ENCODE assay signal across 23 cellular contexts in genomic region chr15:66462630-66463029, GRCh38. TPM values are rescaled to one million over a fixed set of nuclear protein-coding genes. Genes with fewer than 3 reads are reported as not detected.
DNase-seq lines count a peak whose midpoint lies in the region; ATAC-seq and TF ChIP-seq lines count a peak whose summit lies in the region.
"Had no signal": no experiment of that assay in that cellular context is flagged by ENCODE, and none has a peak within 500 bp of the region (broad histone marks: within the 10 kb centered on the region; RNA-seq: fewer than 3 reads in every experiment).

No MANE protein-coding gene starts in this region.

- H3K27me3 Mint-ChIP-seq in progenitor cell of endocrine pancreas: no peaks in the 10 kb centered on the region
- H3K27me3 Mint-ChIP-seq in CD4-positive, alpha-beta memory T cell: no peaks in the 10 kb centered on the region
- H3K27me3 Mint-ChIP-seq: B cell; naive thymus-derived CD4-positive, alpha-beta T cell had no signal

- H3K27me3 ChIP-seq in HUES6 (ENCODE audit: control insufficient read depth, insufficient read depth, low read length): no peaks in the 10 kb centered on the region
- no peaks in the 10 kb centered on the region for H3K27me3 ChIP-seq in foreskin keratinocyte
- H3K27me3 ChIP-seq in CD4-positive, alpha-beta memory T cell (ENCODE audit: insufficient read depth, low read length): no peaks in the 10 kb centered on the region
- no peaks in the 10 kb centered on the region for H3K27me3 ChIP-seq in adrenal gland
- H3K27me3 ChIP-seq: brain microvascular endothelial cell, pancreas, thyroid gland had no signal

- DNase-seq in DMS53 (lab: John Stamatoyannopoulos, UW): peak; percentile 4
- DNase-seq in DMS53 treated with DMSO at 0.1 percent for 48 hours (lab: John Stamatoyannopoulos, UW; ENCODE audit: unreplicated experiment): no peak
- no peak for DNase-seq in foreskin keratinocyte
- DNase-seq in progenitor cell of endocrine pancreas (ENCODE audit: low spot score, unreplicated experiment): no peak
- no peak for DNase-seq in CD4-positive, alpha-beta memory T cell
- no peak for DNase-seq in COR-L47 (lab: John Stamatoyannopoulos, UW)
- DNase-seq in adrenal gland: no peak
- DNase-seq: activated CD4-positive, alpha-beta T cell treated with anti-CD3 and anti-CD28 coated beads for 48 hours; activated CD8-positive, alpha-beta memory T cell treated with anti-CD3 and anti-CD28 coated beads, Interleukin-2, amount 50 U/mL, for 4 hours; activated effector memory CD4-positive, alpha-beta T cell treated with Interleukin-2 at 50 U/mL for 16 hours; brain microvascular endothelial cell; cortex of kidney; naive thymus-derived CD4-positive, alpha-beta T cell; NCI-H1436; pancreas; SHP77 treated with DMSO at 0.1 percent for 48 hours; stimulated activated CD4-positive, alpha-beta T cell treated with anti-CD3 and anti-CD28 coated beads, Interleukin-1b, Interleukin-23, amount 100 ng/mL, for 48 hours; stimulated activated naive CD4-positive, alpha-beta T cell treated with Interleukin-2 at 50 U/mL for 16 hours; thyroid gland had no signal

- H3K36me3 Mint-ChIP-seq in progenitor cell of endocrine pancreas (ENCODE audit: insufficient read depth): peaks cover 25% of the 10 kb centered on the region
- H3K36me3 Mint-ChIP-seq in CD4-positive, alpha-beta memory T cell: peaks cover 8 to 24% of the 10 kb centered on the region in 2 donors

- POLR2A ChIA-PET in CD4-positive, alpha-beta memory T cell (lab: Charles Lee; ENCODE audit: partially characterized antibody): interaction anchor here (1.1 kb wide), 1 partner anchor 76 kb away, joined by 3 read pairs; the partner anchor contains the start of gene MAP2K1

- peaks cover 7% of the 10 kb centered on the region for H3K4me1 Mint-ChIP-seq in progenitor cell of endocrine pancreas (ENCODE audit: low read depth)
- peaks cover 9 to 24% (median 14%) of the 10 kb centered on the region in 4 donors for H3K4me1 Mint-ChIP-seq in CD4-positive, alpha-beta memory T cell

- no peak overlapping the region for H3K9ac ChIP-seq in HUES6 (ENCODE audit: low read length)

- no peak for ATAC-seq in foreskin keratinocyte
- ATAC-seq: naive thymus-derived CD4-positive, alpha-beta T cell had no signal

- no peak overlapping the region for H3K4me3 Mint-ChIP-seq in progenitor cell of endocrine pancreas (ENCODE audit: low read depth)
- no peak overlapping the region for H3K4me3 Mint-ChIP-seq in CD4-positive, alpha-beta memory T cell
- H3K4me3 Mint-ChIP-seq: B cell; naive thymus-derived CD4-positive, alpha-beta T cell had no signal

- CTCF ChIA-PET in CD4-positive, alpha-beta memory T cell (lab: Charles Lee; ENCODE audit: partially characterized antibody): no interaction called here

- TF ChIP-seq CTCF in foreskin keratinocyte (conservative IDR thresholded peaks at IDR 0.05): no peak
- no peak for TF ChIP-seq CTCF in progenitor cell of endocrine pancreas (IDR thresholded peaks at IDR 0.05; ENCODE audit: unreplicated experiment)
- TF ChIP-seq CTCF in adrenal gland (IDR thresholded peaks at IDR 0.05): no peak

- peak overlapping the region; percentile 45 for H3K27ac Mint-ChIP-seq in progenitor cell of endocrine pancreas
- peak overlapping the region in 3 of 7 donors; percentile 48 to 63 (median 59) for H3K27ac Mint-ChIP-seq in CD4-positive, alpha-beta memory T cell

- H3K9me3 Mint-ChIP-seq in progenitor cell of endocrine pancreas (ENCODE audit: low read depth): no peaks in the 10 kb centered on the region
- no peaks in the 10 kb centered on the region for H3K9me3 Mint-ChIP-seq in CD4-positive, alpha-beta memory T cell
- H3K9me3 Mint-ChIP-seq: naive thymus-derived CD4-positive, alpha-beta T cell had no signal

- H3K27ac ChIP-seq in HUES6 (ENCODE audit: low read depth, low read length) (peak overlapping the region; percentile 1; the same call in 1 of the 2 replicates), foreskin keratinocyte (peak overlapping the region; percentile 62), adrenal gland (no peak overlapping the region)
- no peak overlapping the region for H3K27ac ChIP-seq in CD4-positive, alpha-beta memory T cell (ENCODE audit: low read depth, low read length)
- H3K27ac ChIP-seq: 22Rv1, brain microvascular endothelial cell, pancreas, thyroid gland had no signal

- H3K4me1 ChIP-seq in HUES6 (ENCODE audit: control insufficient read depth, insufficient read depth, low read length) (peaks cover 22% of the 10 kb centered on the region), foreskin keratinocyte (peaks cover 27% of the 10 kb centered on the region), adrenal gland (replicated peaks in 1 of 2) (no peaks in the 10 kb centered on the region)
- no peaks in the 10 kb centered on the region for H3K4me1 ChIP-seq in CD4-positive, alpha-beta memory T cell (ENCODE audit: insufficient read depth, low read length)
- H3K4me1 ChIP-seq: pancreas, thyroid gland had no signal

- H3K9me3 ChIP-seq in HUES6 (ENCODE audit: control insufficient read depth, insufficient read depth, low read depth, low read length) (0 out of 2 replicates have a peak, but pooled peaks cover 14% of the 10 kb centered on the region), adrenal gland (replicated peaks in 1 of 3) (no peaks in the 10 kb centered on the region)
- no peaks in the 10 kb centered on the region for H3K9me3 ChIP-seq in CD4-positive, alpha-beta memory T cell (ENCODE audit: control insufficient read depth in 1 of 2, low read length in 2 of 2)
- H3K9me3 ChIP-seq: pancreas, thyroid gland had no signal

- 78 to 91% (median 82%) methylated on average over 4 of the region's 4 CpGs for WGBS in adrenal gland, 4 donors

- intact Hi-C loops in CD4-positive, alpha-beta memory T cell (cut with micrococcal nuclease): no loop called here
- intact Hi-C loops in adrenal gland (cut with DNase I): no loop called here

- H3K4me3 ChIP-seq in HUES6 (ENCODE audit: low read depth, low read length) (no peak overlapping the region), adrenal gland (no peak overlapping the region)
- no peak overlapping the region for H3K4me3 ChIP-seq in CD4-positive, alpha-beta memory T cell (ENCODE audit: low read length in 2 of 2)
- H3K4me3 ChIP-seq: lung, pancreas, thyroid gland had no signal

- no peak for TF ChIP-seq POLR2A in adrenal gland (IDR thresholded peaks at IDR 0.05)

- H3K36me3 ChIP-seq in HUES6 (ENCODE audit: control insufficient read depth, insufficient read depth, low read length): peaks cover 9% of the 10 kb centered on the region
- no peaks in the 10 kb centered on the region for H3K36me3 ChIP-seq in CD4-positive, alpha-beta memory T cell (ENCODE audit: insufficient read depth, low read length)
- no peaks in the 10 kb centered on the region for H3K36me3 ChIP-seq in adrenal gland (replicated peaks in 1 of 2)
- H3K36me3 ChIP-seq: brain microvascular endothelial cell, pancreas, thyroid gland had no signal

RNA-seq across cellular contexts. Expression of gene SNAPC5, which starts 34.9 kb away (rescaled TPM):
- total RNA-seq in foreskin keratinocyte: 14.2 and 18.0 TPM in 2 replicates
- 16.2 and 17.9 TPM in 2 replicates for polyA plus RNA-seq in foreskin keratinocyte
- total RNA-seq in progenitor cell of endocrine pancreas: 25.2 and 25.9 TPM in 2 replicates
- 10 to 100 TPM; 32.5 to 36.6 TPM for total RNA-seq in CD4-positive, alpha-beta memory T cell
- polyA plus RNA-seq in CD4-positive, alpha-beta memory T cell: 10 to 100 TPM; 58.2 to 76.1 TPM
- total RNA-seq in adrenal gland: 10 to 100 TPM; 24.4 to 37.0 (median 30.1) TPM
- 10 to 100 TPM; 40.0 to 47.0 (median 42.0) TPM for polyA plus RNA-seq in adrenal gland

RNA-seq across cellular contexts. Expression of gene RPL4, which starts 42.0 kb away (rescaled TPM):
- total RNA-seq in foreskin keratinocyte (3,686 and 3,829 TPM in 2 replicates), progenitor cell of endocrine pancreas (2,572 and 2,630 TPM in 2 replicates), adrenal gland (1,000 to 10,000 TPM; 1,447 to 3,854 (median 2,056) TPM)
- polyA plus RNA-seq in foreskin keratinocyte (2,590 and 2,857 TPM in 2 replicates), adrenal gland (1,000 to 10,000 TPM; 2,371 to 3,619 (median 2,744) TPM)
- 1,000 to 10,000 TPM; 3,820 to 4,004 TPM for total RNA-seq in CD4-positive, alpha-beta memory T cell
- 1,000 to 10,000 TPM; 1,070 to 1,459 TPM for polyA plus RNA-seq in CD4-positive, alpha-beta memory T cell

RNA-seq across cellular contexts. Expression of gene ZWILCH, which starts 42.5 kb away (rescaled TPM):
- total RNA-seq in foreskin keratinocyte: 34.3 and 36.7 TPM in 2 replicates
- polyA plus RNA-seq in foreskin keratinocyte: 14.5 and 20.0 TPM in 2 replicates
- total RNA-seq in progenitor cell of endocrine pancreas: 22.5 and 23.3 TPM in 2 replicates
- 1 to 10 TPM; 5.1 to 6.5 TPM for total RNA-seq in CD4-positive, alpha-beta memory T cell
- polyA plus RNA-seq in CD4-positive, alpha-beta memory T cell: 1 to 10 TPM; 6.2 to 7.2 TPM
- 1 to 10 TPM; 1.1 to 6.1 (median 3.8) TPM for total RNA-seq in adrenal gland
- 1 to 10 TPM; 2.5 to 5.4 (median 2.7) TPM for polyA plus RNA-seq in adrenal gland

Comparison
In these comparisons a context has a peak if more than half of its experiments do, and no peak if none do; other contexts are left out.
1. H3K27ac ChIP-seq: peak in HUES6 (single experiment) and foreskin keratinocyte (single experiment); none in CD4-positive, alpha-beta memory T cell (single experiment) and adrenal gland (0 of 5).